In the genomic region with DNA sequence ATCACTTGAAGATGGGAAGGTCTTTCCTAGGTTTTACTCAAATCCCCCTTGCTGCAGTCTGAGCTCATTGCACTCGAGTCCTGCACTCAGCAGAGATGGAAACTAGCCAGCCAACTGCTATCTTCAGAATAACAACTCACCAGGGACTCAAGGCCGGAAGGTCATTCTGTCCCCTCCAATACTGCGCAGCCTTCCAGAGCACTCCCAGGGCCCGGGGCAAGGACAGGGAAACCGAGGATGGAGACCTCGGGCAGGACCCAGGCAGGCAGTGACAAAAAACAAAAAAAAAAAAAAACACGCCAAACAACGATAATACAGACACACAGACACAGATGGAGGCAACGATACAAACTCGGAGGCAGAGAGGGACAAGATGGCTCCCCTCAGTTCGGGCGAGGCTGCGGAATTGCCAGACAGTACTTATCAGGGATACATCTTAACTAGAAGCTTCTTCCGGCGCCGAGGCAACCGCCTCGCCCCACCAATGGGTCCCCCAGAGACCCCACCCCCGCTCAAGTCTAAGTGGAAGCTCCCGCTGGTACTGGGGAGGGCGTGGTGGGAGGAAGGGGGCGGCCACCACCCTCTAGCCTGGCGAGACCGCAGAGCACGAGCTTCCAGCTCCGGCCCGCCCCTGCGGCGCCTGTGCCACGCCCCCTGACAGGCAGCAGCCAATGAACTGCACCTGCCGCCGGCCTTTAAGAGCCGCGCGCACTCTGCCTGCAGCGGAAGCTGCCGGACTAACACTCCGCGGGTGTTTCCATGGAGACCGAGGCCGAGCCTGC, we compare ENCODE assay signal across 1 cellular context.
TF ChIP-seq lines count a peak whose summit lies in the region.

No MANE protein-coding gene starts in this region.

TF ChIP-seq in K562, 482 proteins besides CTCF, POLR2A, EP300 and RAD21 (continued from another document):
- TF ChIP-seq, protein P1, sequence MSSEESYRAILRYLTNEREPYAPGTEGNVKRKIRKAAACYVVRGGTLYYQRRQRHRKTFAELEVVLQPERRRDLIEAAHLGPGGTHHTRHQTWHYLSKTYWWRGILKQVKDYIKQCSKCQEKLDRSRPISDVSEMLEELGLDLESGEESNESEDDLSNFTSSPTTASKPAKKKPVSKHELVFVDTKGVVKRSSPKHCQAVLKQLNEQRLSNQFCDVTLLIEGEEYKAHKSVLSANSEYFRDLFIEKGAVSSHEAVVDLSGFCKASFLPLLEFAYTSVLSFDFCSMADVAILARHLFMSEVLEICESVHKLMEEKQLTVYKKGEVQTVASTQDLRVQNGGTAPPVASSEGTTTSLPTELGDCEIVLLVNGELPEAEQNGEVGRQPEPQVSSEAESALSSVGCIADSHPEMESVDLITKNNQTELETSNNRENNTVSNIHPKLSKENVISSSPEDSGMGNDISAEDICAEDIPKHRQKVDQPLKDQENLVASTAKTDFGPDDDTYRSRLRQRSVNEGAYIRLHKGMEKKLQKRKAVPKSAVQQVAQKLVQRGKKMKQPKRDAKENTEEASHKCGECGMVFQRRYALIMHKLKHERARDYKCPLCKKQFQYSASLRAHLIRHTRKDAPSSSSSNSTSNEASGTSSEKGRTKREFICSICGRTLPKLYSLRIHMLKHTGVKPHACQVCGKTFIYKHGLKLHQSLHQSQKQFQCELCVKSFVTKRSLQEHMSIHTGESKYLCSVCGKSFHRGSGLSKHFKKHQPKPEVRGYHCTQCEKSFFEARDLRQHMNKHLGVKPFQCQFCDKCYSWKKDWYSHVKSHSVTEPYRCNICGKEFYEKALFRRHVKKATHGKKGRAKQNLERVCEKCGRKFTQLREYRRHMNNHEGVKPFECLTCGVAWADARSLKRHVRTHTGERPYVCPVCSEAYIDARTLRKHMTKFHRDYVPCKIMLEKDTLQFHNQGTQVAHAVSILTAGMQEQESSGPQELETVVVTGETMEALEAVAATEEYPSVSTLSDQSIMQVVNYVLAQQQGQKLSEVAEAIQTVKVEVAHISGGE (CRISPR knock-in tag; IDR thresholded peaks at IDR 0.05): peak in 1 of 3 experiments; percentile 80; a peak in 2 of 6 replicates
- TF ChIP-seq ZNF830 (CRISPR knock-in tag; IDR thresholded peaks at IDR 0.05): no peak
- peak; percentile 60 for TF ChIP-seq KDM5B (IDR thresholded peaks at IDR 0.05; ENCODE audit: insufficient replicate concordance, low read depth, low read length)
- TF ChIP-seq CHD2 (IDR thresholded peaks at IDR 0.05; ENCODE audit: low read depth, low read length): peak; percentile 60; the same call in 1 of the 2 replicates
- peak; percentile 97 for TF ChIP-seq ZBTB7A (IDR thresholded peaks at IDR 0.05; ENCODE audit: borderline replicate concordance, control insufficient read depth, low read depth, low read length)
- TF ChIP-seq, protein P2, sequence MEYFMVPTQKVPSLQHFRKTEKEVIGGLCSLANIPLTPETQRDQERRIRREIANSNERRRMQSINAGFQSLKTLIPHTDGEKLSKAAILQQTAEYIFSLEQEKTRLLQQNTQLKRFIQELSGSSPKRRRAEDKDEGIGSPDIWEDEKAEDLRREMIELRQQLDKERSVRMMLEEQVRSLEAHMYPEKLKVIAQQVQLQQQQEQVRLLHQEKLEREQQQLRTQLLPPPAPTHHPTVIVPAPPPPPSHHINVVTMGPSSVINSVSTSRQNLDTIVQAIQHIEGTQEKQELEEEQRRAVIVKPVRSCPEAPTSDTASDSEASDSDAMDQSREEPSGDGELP (CRISPR knock-in tag; IDR thresholded peaks at IDR 0.05; ENCODE audit: borderline replicate concordance): peak; percentile 83
- peak; percentile 71 for TF ChIP-seq ZFX (CRISPR knock-in tag; IDR thresholded peaks at IDR 0.05)
- peak in 1 of 2 experiments; percentile 46; a peak in 1 of 4 replicates for TF ChIP-seq SRF (CRISPR knock-in tag; IDR thresholded peaks at IDR 0.05)
- TF ChIP-seq BMI1 (IDR thresholded peaks at IDR 0.05; ENCODE audit: low read length): peak; percentile 96; the same call in 1 of the 2 replicates
- TF ChIP-seq NFRKB (IDR thresholded peaks at IDR 0.05; ENCODE audit: low read depth): peak; percentile 98
TF ChIP-seq in K562: peak in this region for 139.
